In genomic region chr21:41370840-41371697, GRCh38 we compare ENCODE assay signal across 11 cellular contexts. TPM values are rescaled to one million over a fixed set of nuclear protein-coding genes. Genes with fewer than 3 reads are reported as not detected.
DNase-seq lines count a peak whose midpoint lies in the region; ATAC-seq and TF ChIP-seq lines count a peak whose summit lies in the region.
"Had no signal": no experiment of that assay in that cellular context is flagged by ENCODE, and none has a peak within 500 bp of the region (broad histone marks: within the 10 kb centered on the region; RNA-seq: fewer than 3 reads in every experiment).

No MANE protein-coding gene starts in this region.

- H4K20me1 ChIP-seq in mammary epithelial cell (ENCODE audit: insufficient read depth, low read length) = no peaks in the 10 kb centered on the region

- no peaks in the 10 kb centered on the region for H3K36me3 ChIP-seq in mammary epithelial cell (ENCODE audit: insufficient read depth, low read length)
- H3K36me3 ChIP-seq: ovary had no signal

- no peak for ATAC-seq in activated naive CD8-positive, alpha-beta T cell treated with anti-CD3 and anti-CD28 coated beads, Interleukin-2, amount 10 ng/mL, durations not matched to agents 7 days and 5 days (ENCODE audit: low read depth)
- ATAC-seq in naive thymus-derived CD8-positive, alpha-beta T cell = no peak

- POLR2A ChIA-PET in activated naive CD8-positive, alpha-beta T cell treated with anti-CD3 and anti-CD28 coated beads, Interleukin-2, amount 10 ng/mL, durations not matched to agents 7 days and 5 days (lab: Charles Lee) = interaction anchor here (1.3 to 7.1 kb wide), 6 partner anchors 9 to 58 kb away, joined by 4 to 147 read pairs (median 21); partner anchors contain the start of genes MX1 and MX2
- POLR2A ChIA-PET in naive thymus-derived CD8-positive, alpha-beta T cell (lab: Charles Lee) = interaction anchor here (1.2 to 4.2 kb wide), 6 partner anchors 10 to 394 kb away, joined by 3 to 61 read pairs (median 6); partner anchors contain the start of genes MX1 and MX2

- H3K27ac ChIP-seq in mammary epithelial cell (ENCODE audit: insufficient read depth, low read depth, low read length) = no peak overlapping the region
- H3K27ac ChIP-seq: ovary had no signal

- intact Hi-C loops in mammary epithelial cell (cut with micrococcal nuclease) = no loop called here

- H3K9me3 Mint-ChIP-seq in T-helper 1 cell treated with Interleukin-12 subunit alpha and Interleukin-12 subunit beta and Interleukin-4 antibody, amounts not matched to agents 30 μg/mL and 1 μg/mL, for 36 hours = no peaks in the 10 kb centered on the region
- no peaks in the 10 kb centered on the region for H3K9me3 Mint-ChIP-seq in activated naive CD8-positive, alpha-beta T cell treated with anti-CD3 and anti-CD28 coated beads, Interleukin-2, amount 10 ng/mL, durations not matched to agents 7 days and 5 days
- H3K9me3 Mint-ChIP-seq in naive thymus-derived CD8-positive, alpha-beta T cell = no peaks in the 10 kb centered on the region

- BruUV-seq in mammary epithelial cell (replicated peaks; lab: Mats Ljungman, UMichigan) = no TSS peak

- H3K9ac ChIP-seq in mammary epithelial cell (ENCODE audit: insufficient read depth, low read length) = no peak overlapping the region

- no peaks in the 10 kb centered on the region for H3K79me2 ChIP-seq in mammary epithelial cell (ENCODE audit: insufficient read depth, low read length)

- DNase-seq in T-helper 1 cell (no peak), HT1080 (ENCODE audit: low read depth) (peak; percentile 32), UCSD-AML1 (lab: John Stamatoyannopoulos, UW; ENCODE audit: unreplicated experiment) (no peak), GDM1 (lab: John Stamatoyannopoulos, UW) (no peak), mammary epithelial cell (no peak)
- no peak for DNase-seq in activated naive CD8-positive, alpha-beta T cell treated with anti-CD3 and anti-CD28 coated beads, Interleukin-2, amount 10 ng/mL, durations not matched to agents 7 days and 5 days
- no peak for DNase-seq in naive thymus-derived CD8-positive, alpha-beta T cell
- DNase-seq: foreskin fibroblast, ovary had no signal

- H3K4me3 ChIP-seq in mammary epithelial cell (replicated peaks in 1 of 3; ENCODE audit: insufficient read depth in 1 of 3, low read depth in 2 of 3, low read length in 3 of 3) = no peak overlapping the region
- H3K4me3 ChIP-seq: ovary had no signal

- CTCF ChIA-PET in mammary epithelial cell (lab: Charles Lee; ENCODE audit: low non-redundant PET) = no interaction called here

- dilution Hi-C loops in mammary epithelial cell (cut with HindIII; ENCODE audit: low sequenced_read_pairs) = no loop called here

- peaks cover 25% of the 10 kb centered on the region for H3K36me3 Mint-ChIP-seq in T-helper 1 cell treated with Interleukin-12 subunit alpha and Interleukin-12 subunit beta and Interleukin-4 antibody, amounts not matched to agents 30 μg/mL and 1 μg/mL, for 36 hours (ENCODE audit: low read depth)
- H3K36me3 Mint-ChIP-seq in activated naive CD8-positive, alpha-beta T cell treated with anti-CD3 and anti-CD28 coated beads, Interleukin-2, amount 10 ng/mL, durations not matched to agents 7 days and 5 days = peaks cover 21% of the 10 kb centered on the region
- peaks cover 0 to 24% (median 0%) of the 10 kb centered on the region in 3 donors for H3K36me3 Mint-ChIP-seq in naive thymus-derived CD8-positive, alpha-beta T cell

- H3K4me1 Mint-ChIP-seq in T-helper 1 cell treated with Interleukin-12 subunit alpha and Interleukin-12 subunit beta and Interleukin-4 antibody, amounts not matched to agents 30 μg/mL and 1 μg/mL, for 36 hours (ENCODE audit: low read depth) = peaks cover 58% of the 10 kb centered on the region
- peaks cover 53% of the 10 kb centered on the region for H3K4me1 Mint-ChIP-seq in activated naive CD8-positive, alpha-beta T cell treated with anti-CD3 and anti-CD28 coated beads, Interleukin-2, amount 10 ng/mL, durations not matched to agents 7 days and 5 days
- peaks cover 33 to 85% (median 78%) of the 10 kb centered on the region in 4 donors for H3K4me1 Mint-ChIP-seq in naive thymus-derived CD8-positive, alpha-beta T cell

- H3K4me3 Mint-ChIP-seq in T-helper 1 cell treated with Interleukin-12 subunit alpha and Interleukin-12 subunit beta and Interleukin-4 antibody, amounts not matched to agents 30 μg/mL and 1 μg/mL, for 36 hours = peak overlapping the region; percentile 58
- H3K4me3 Mint-ChIP-seq in activated naive CD8-positive, alpha-beta T cell treated with anti-CD3 and anti-CD28 coated beads, Interleukin-2, amount 10 ng/mL, durations not matched to agents 7 days and 5 days = peak overlapping the region; percentile 80
- peak overlapping the region; percentile 79 to 94 (median 90) for H3K4me3 Mint-ChIP-seq in naive thymus-derived CD8-positive, alpha-beta T cell

- no peak overlapping the region for H3K4me2 ChIP-seq in mammary epithelial cell (ENCODE audit: insufficient read depth, low read depth, low read length)

- no peaks in the 10 kb centered on the region for H3K4me1 ChIP-seq in mammary epithelial cell (ENCODE audit: insufficient read depth, low read length)

- H3K27me3 Mint-ChIP-seq in T-helper 1 cell treated with Interleukin-12 subunit alpha and Interleukin-12 subunit beta and Interleukin-4 antibody, amounts not matched to agents 30 μg/mL and 1 μg/mL, for 36 hours (ENCODE audit: low read depth) = no peaks in the 10 kb centered on the region
- H3K27me3 Mint-ChIP-seq in activated naive CD8-positive, alpha-beta T cell treated with anti-CD3 and anti-CD28 coated beads, Interleukin-2, amount 10 ng/mL, durations not matched to agents 7 days and 5 days = no peaks in the 10 kb centered on the region
- H3K27me3 Mint-ChIP-seq in naive thymus-derived CD8-positive, alpha-beta T cell = no peaks in the 10 kb centered on the region

- H3K27ac Mint-ChIP-seq in T-helper 1 cell treated with Interleukin-12 subunit alpha and Interleukin-12 subunit beta and Interleukin-4 antibody, amounts not matched to agents 30 μg/mL and 1 μg/mL, for 36 hours = peak overlapping the region; percentile 83
- H3K27ac Mint-ChIP-seq in activated naive CD8-positive, alpha-beta T cell treated with anti-CD3 and anti-CD28 coated beads, Interleukin-2, amount 10 ng/mL, durations not matched to agents 7 days and 5 days = peak overlapping the region; percentile 95
- H3K27ac Mint-ChIP-seq in naive thymus-derived CD8-positive, alpha-beta T cell = peak overlapping the region; percentile 81 to 99 (median 96)

- in situ Hi-C loops in mammary epithelial cell (cut with MboI; ENCODE audit: low sequenced_read_pairs in 2 of 2) = no loop called here

- no peaks in the 10 kb centered on the region for H3K9me3 ChIP-seq in mammary epithelial cell (replicated peaks; ENCODE audit: insufficient read depth, low read length)
- H3K9me3 ChIP-seq: ovary had no signal

- H2AFZ ChIP-seq in mammary epithelial cell (ENCODE audit: low read depth, low read length) = no peak overlapping the region

- peaks cover 3% of the 10 kb centered on the region for H3K27me3 ChIP-seq in mammary epithelial cell (ENCODE audit: insufficient read depth, low read length)
- H3K27me3 ChIP-seq: ovary had no signal

- 69% methylated on average over 10 of the region's 12 CpGs for WGBS in mammary epithelial cell (ENCODE audit: low coverage, missing lambda C conversion rate)

- no peak for TF ChIP-seq CTCF in mammary epithelial cell (conservative IDR thresholded peaks at IDR 0.05 in 1 of 2, IDR thresholded peaks at IDR 0.05 in 1 of 2; ENCODE audit: extremely low read depth in 1 of 2, insufficient read depth in 1 of 2, low read depth in 1 of 2, low read length in 2 of 2)

RNA-seq across cellular contexts. Expression of gene MX2, which starts 9.2 kb away (rescaled TPM):
- total RNA-seq in HT1080 (2014; rRNA removed; shearing (Covaris generic)) = 0.08 and 0.17 TPM in 2 replicates
- 0.43 and 0.44 TPM in 2 replicates for polyA plus RNA-seq in HT1080 (2015; cell fraction: cytosol; rRNA removed)
- polyA plus RNA-seq in HT1080 (2015; cell fraction: nucleus; rRNA removed) = 0.91 and 1.5 TPM in 2 replicates
- total RNA-seq in activated naive CD8-positive, alpha-beta T cell treated with anti-CD3 and anti-CD28 coated beads, Interleukin-2, amount 10 ng/mL, durations not matched to agents 7 days and 5 days = 100 to 1,000 TPM; 103 to 106 TPM
- 100 to 1,000 TPM; 114 to 125 TPM for total RNA-seq in naive thymus-derived CD8-positive, alpha-beta T cell
- polyA plus RNA-seq in naive thymus-derived CD8-positive, alpha-beta T cell = 10 to 100 TPM; 27.8 to 49.6 (median 42.4) TPM
- total RNA-seq in mammary epithelial cell = not detected
- not detected for polyA plus RNA-seq in mammary epithelial cell
- not detected for polyA minus RNA-seq in mammary epithelial cell

RNA-seq across cellular contexts. Expression of gene FAM3B, which starts 54.5 kb away (rescaled TPM):
- 0.10 TPM in 1 of 2 replicates, not detected in the other for total RNA-seq in HT1080 (2014; rRNA removed; shearing (Covaris generic))
- polyA plus RNA-seq in HT1080 (2015; cell fraction: cytosol; rRNA removed) = 0.07 TPM in 1 of 2 replicates, not detected in the other
- not detected in 2 replicates for polyA plus RNA-seq in HT1080 (2015; cell fraction: nucleus; rRNA removed)
- total RNA-seq in activated naive CD8-positive, alpha-beta T cell treated with anti-CD3 and anti-CD28 coated beads, Interleukin-2, amount 10 ng/mL, durations not matched to agents 7 days and 5 days = not detected
- not detected for total RNA-seq in naive thymus-derived CD8-positive, alpha-beta T cell
- not detected for polyA plus RNA-seq in naive thymus-derived CD8-positive, alpha-beta T cell
- under 1 TPM in 1 of 2 donors, not detected in 1; 0.17 TPM for total RNA-seq in mammary epithelial cell
- polyA plus RNA-seq in mammary epithelial cell = not detected
- not detected for polyA minus RNA-seq in mammary epithelial cell
- total RNA-seq: T-helper 2 cell treated with Interferon-gamma antibody and Interleukin-4, amounts not matched to agents 100 ng/mL and 5 ng/mL, for 36 hours had no signal

RNA-seq across cellular contexts. Expression of gene MX1, which starts 55.0 kb away (rescaled TPM):
- total RNA-seq in HT1080 (2014; rRNA removed; shearing (Covaris generic)) = 6.5 and 7.3 TPM in 2 replicates
- polyA plus RNA-seq in HT1080 (2015; cell fraction: cytosol; rRNA removed) = 3.8 and 4.7 TPM in 2 replicates
- polyA plus RNA-seq in HT1080 (2015; cell fraction: nucleus; rRNA removed) = 6.5 and 10.2 TPM in 2 replicates
- total RNA-seq in activated naive CD8-positive, alpha-beta T cell treated with anti-CD3 and anti-CD28 coated beads, Interleukin-2, amount 10 ng/mL, durations not matched to agents 7 days and 5 days = 100 to 1,000 TPM; 609 to 666 TPM
- 10 to 100 TPM; 61.4 to 66.7 TPM for total RNA-seq in naive thymus-derived CD8-positive, alpha-beta T cell
- polyA plus RNA-seq in naive thymus-derived CD8-positive, alpha-beta T cell = 10 to 100 TPM; 36.8 to 64.7 (median 44.8) TPM
- total RNA-seq in mammary epithelial cell = 10 to 100 TPM in 1 of 2 donors, 1 to 10 TPM in 1; 5.3 to 10.8 TPM
- polyA plus RNA-seq in mammary epithelial cell = 1.1 TPM
- polyA minus RNA-seq in mammary epithelial cell = 4.4 TPM

Comparison
In these comparisons a context has a peak if more than half of its experiments do, and no peak if none do; other contexts are left out.
1. RNA of gene MX2, which starts 9.2 kb away (total RNA-seq): 114 to 125 TPM in naive thymus-derived CD8-positive, alpha-beta T cell and 103 to 106 TPM in activated naive CD8-positive, alpha-beta T cell treated with anti-CD3 and anti-CD28 coated beads, Interleukin-2, amount 10 ng/mL, durations not matched to agents 7 days and 5 days; 0.08 to 0.17 TPM in HT1080 and not detected in mammary epithelial cell; every median in the first group is over 10 times any median in the second.
2. RNA of gene MX1, which starts 55.0 kb away (total RNA-seq): 609 to 666 TPM in activated naive CD8-positive, alpha-beta T cell treated with anti-CD3 and anti-CD28 coated beads, Interleukin-2, amount 10 ng/mL, durations not matched to agents 7 days and 5 days; 61.4 to 66.7 TPM in naive thymus-derived CD8-positive, alpha-beta T cell, 5.3 to 10.8 TPM in mammary epithelial cell and 6.5 to 7.3 TPM in HT1080; every median in the first group is over 4 times any median in the second.
3. Peak in every context shown above with its lines, with median percentiles within 50 percentile points of each other: H3K27ac Mint-ChIP-seq and H3K4me3 Mint-ChIP-seq.